In genomic region chr1:54857741-54858665, GRCh38 we compare ENCODE assay signal across 11 cellular contexts. TPM values are rescaled to one million over a fixed set of nuclear protein-coding genes. Genes with fewer than 3 reads are reported as not detected.
DNase-seq lines count a peak whose midpoint lies in the region; ATAC-seq and TF ChIP-seq lines count a peak whose summit lies in the region.
"Had no signal": no experiment of that assay in that cellular context is flagged by ENCODE, and none has a peak within 500 bp of the region (broad histone marks: within the 10 kb centered on the region; RNA-seq: fewer than 3 reads in every experiment).

No MANE protein-coding gene starts in this region.

- no peak overlapping the region for H3K27ac Mint-ChIP-seq in endodermal cell

- no peak for ATAC-seq in GM19324 (IDR thresholded peaks at IDR 0.05; ENCODE audit: low FRiP score, unreplicated experiment)
- ATAC-seq: activated T-cell treated with anti-CD3 and anti-CD28 coated beads, Interleukin-2, amount 50 U/mL, for 4 hours had no signal

- no peak overlapping the region for H3K4me3 Mint-ChIP-seq in endodermal cell
- H3K4me3 Mint-ChIP-seq: activated T-cell treated with anti-CD3 and anti-CD28 coated beads, Interleukin-2, amount 50 U/mL, for 4 hours; CD8-positive, alpha-beta memory T cell had no signal

- peaks cover 85% of the 10 kb centered on the region for H3K36me3 Mint-ChIP-seq in endodermal cell (ENCODE audit: low read depth)

- no peaks in the 10 kb centered on the region for H3K9me3 ChIP-seq in endodermal cell (ENCODE audit: control insufficient read depth, low read length)
- H3K9me3 ChIP-seq: colonic mucosa had no signal

- no peaks in the 10 kb centered on the region for H3K27me3 Mint-ChIP-seq in endodermal cell (ENCODE audit: insufficient read depth)
- H3K27me3 Mint-ChIP-seq: CD8-positive, alpha-beta memory T cell had no signal

- H3K36me3 ChIP-seq in endodermal cell (ENCODE audit: control insufficient read depth, insufficient read depth, low read length), result peaks cover 90% of the 10 kb centered on the region

- DNase-seq in AG08396 (ENCODE audit: low spot score), result peak; percentile 39
- peak; percentile 82 for DNase-seq in LHCN-M2 (ENCODE audit: low read depth)
- peak; percentile 42 for DNase-seq in endodermal cell
- peak; percentile 72 for DNase-seq in mesenteric fat pad (ENCODE audit: low spot score)
- DNase-seq in NCI-H82 (lab: John Stamatoyannopoulos, UW), result no peak
- no peak for DNase-seq in NCI-H1930 (lab: John Stamatoyannopoulos, UW)
- DNase-seq in NCI-H1694 (lab: John Stamatoyannopoulos, UW), result no peak
- DNase-seq: activated T-cell treated with anti-CD3 and anti-CD28 coated beads, Interleukin-2, amount 50 U/mL, for 4 hours; CD8-positive, alpha-beta memory T cell; colonic mucosa had no signal

- H3K27me3 ChIP-seq in endodermal cell (ENCODE audit: control insufficient read depth, insufficient read depth, low read length, poor library complexity, severe bottlenecking), result no peaks in the 10 kb centered on the region
- H3K27me3 ChIP-seq: colonic mucosa had no signal

- no peaks in the 10 kb centered on the region for H3K9me3 Mint-ChIP-seq in endodermal cell
- H3K9me3 Mint-ChIP-seq: activated T-cell treated with anti-CD3 and anti-CD28 coated beads, Interleukin-2, amount 50 U/mL, for 4 hours; CD8-positive, alpha-beta memory T cell had no signal

- H3K9ac ChIP-seq in endodermal cell (ENCODE audit: extremely low read depth, low read length, poor library complexity, severe bottlenecking), result no peak overlapping the region

- TF ChIP-seq CTCF in endodermal cell (conservative IDR thresholded peaks at IDR 0.05), result no peak

- WGBS in endodermal cell (ENCODE audit: insufficient coverage in 1 of 2, insufficient read length in 1 of 2), 2 experiments, result 93 to 97% methylated on average over 7 to 9 of the region's 9 CpGs

- H3K4me1 ChIP-seq in endodermal cell (ENCODE audit: control insufficient read depth, insufficient read depth, low read length), result no peaks in the 10 kb centered on the region
- H3K4me1 ChIP-seq: colonic mucosa had no signal

- H3K27ac ChIP-seq in endodermal cell (ENCODE audit: low read depth, low read length), result no peak overlapping the region
- H3K27ac ChIP-seq: colonic mucosa had no signal

- H3K4me3 ChIP-seq in endodermal cell (ENCODE audit: low read length), result no peak overlapping the region
- H3K4me3 ChIP-seq: colonic mucosa had no signal

- peaks cover 13% of the 10 kb centered on the region for H3K4me1 Mint-ChIP-seq in endodermal cell

RNA-seq across cellular contexts. Expression of gene DHCR24, which starts 29.0 kb away (rescaled TPM):
- total RNA-seq in LHCN-M2 (2014; rRNA removed) (45.1 and 54.8 TPM in 2 replicates), endodermal cell (100 to 1,000 TPM; 243 to 340 TPM), mesenteric fat pad (115 TPM)
- polyA plus RNA-seq in LHCN-M2 (2012), result 80.7 TPM
- 221 TPM for polyA plus RNA-seq in endodermal cell (2013, experiment 1 of 2)
- polyA plus RNA-seq in endodermal cell (2013, experiment 2 of 2), result 218 TPM

RNA-seq across cellular contexts. Expression of gene TTC22, which starts 56.9 kb away (rescaled TPM):
- total RNA-seq in LHCN-M2 (2014; rRNA removed), result not detected in 2 replicates
- not detected for polyA plus RNA-seq in LHCN-M2 (2012)
- under 1 TPM; 0.44 to 0.53 TPM for total RNA-seq in endodermal cell
- 0.11 TPM for polyA plus RNA-seq in endodermal cell (2013, experiment 1 of 2)
- polyA plus RNA-seq in endodermal cell (2013, experiment 2 of 2), result not detected
- not detected for total RNA-seq in mesenteric fat pad

Comparison
In these comparisons a context has a peak if more than half of its experiments do, and no peak if none do; other contexts are left out.
1. DNase-seq: peak in AG08396 (single experiment), LHCN-M2 (single experiment), endodermal cell (single experiment) and mesenteric fat pad (single experiment); none in NCI-H82 (single experiment), NCI-H1930 (0 of 2) and NCI-H1694 (single experiment).